8 cellular contexts compared by ENCODE assay signal in the genomic region with DNA sequence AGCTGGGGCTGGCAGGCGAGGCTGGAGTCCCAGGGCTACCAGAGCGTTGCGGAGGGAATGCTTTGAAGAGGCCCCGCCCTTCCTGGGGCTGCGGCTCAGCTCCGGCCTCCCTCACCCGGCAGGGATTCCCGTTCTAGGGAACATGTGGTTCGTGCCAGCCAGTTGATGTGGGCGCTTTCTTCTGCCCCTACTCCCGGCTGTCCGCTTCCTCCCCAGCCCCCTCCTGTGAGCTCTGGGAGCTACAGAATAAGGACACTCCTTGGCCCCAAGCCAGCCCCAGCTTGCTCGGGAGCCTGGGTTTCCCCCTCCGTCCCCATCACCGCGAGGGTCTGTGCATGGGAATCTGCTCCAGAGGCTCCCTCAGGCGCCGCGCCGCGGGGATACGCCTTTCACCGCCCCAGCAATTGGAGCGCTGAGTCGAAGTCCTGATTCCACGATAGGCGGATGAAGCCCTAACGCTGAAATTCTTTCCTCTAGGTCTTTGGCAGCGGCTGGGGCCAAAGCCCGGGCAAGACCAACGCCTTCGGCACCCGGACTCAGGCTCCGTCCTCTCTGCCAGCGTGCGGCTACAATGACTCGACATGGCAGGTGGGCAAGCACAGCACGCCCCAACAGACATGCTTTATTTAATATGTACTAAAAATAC.
DNase-seq lines count a peak whose midpoint lies in the region; ATAC-seq and TF ChIP-seq lines count a peak whose summit lies in the region.

No MANE protein-coding gene starts in this region.

- ATAC-seq in mucosa of descending colon = peak; percentile 79
- ATAC-seq in activated CD8-positive, alpha-beta T cell treated with anti-CD3 and anti-CD28 coated beads, Interleukin-2, amount 10 ng/mL, durations not matched to agents 7 days and 5 days = no peak
- ATAC-seq in GM19023 (IDR thresholded peaks at IDR 0.05; ENCODE audit: unreplicated experiment) = no peak
- ATAC-seq in GM18498 (IDR thresholded peaks at IDR 0.05; ENCODE audit: unreplicated experiment) = no peak
- ATAC-seq in GM21619 (IDR thresholded peaks at IDR 0.05; ENCODE audit: unreplicated experiment) = no peak

- no peak overlapping the region for H3K4me3 Mint-ChIP-seq in activated CD8-positive, alpha-beta T cell treated with anti-CD3 and anti-CD28 coated beads, Interleukin-2, amount 10 ng/mL, durations not matched to agents 7 days and 5 days

- peaks cover 59% of the 10 kb centered on the region for H3K4me1 ChIP-seq in OCI-LY7 (ENCODE audit: insufficient read depth, low read length, poor library complexity, severe bottlenecking)
- peaks cover 7% of the 10 kb centered on the region for H3K4me1 ChIP-seq in fibroblast of lung (ENCODE audit: control insufficient read depth, extremely low read depth, insufficient read depth, low read length)
- peaks cover 7% of the 10 kb centered on the region for H3K4me1 ChIP-seq in mucosa of descending colon (ENCODE audit: low read depth)

- H2AFZ ChIP-seq in OCI-LY7 (ENCODE audit: low read length) (peak overlapping the region; percentile 59), fibroblast of lung (ENCODE audit: low read length) (peak overlapping the region; percentile 89)

- CTCF ChIA-PET in OCI-LY7 (lab: Charles Lee; ENCODE audit: unreplicated experiment) = interaction anchor here (0.8 to 1.2 kb wide), 2 partner anchors 9 to 26 kb away, joined by 3 to 4 read pairs; no protein-coding TSS in a partner anchor
- CTCF ChIA-PET in activated CD8-positive, alpha-beta T cell treated with anti-CD3 and anti-CD28 coated beads, Interleukin-2, amount 10 ng/mL, durations not matched to agents 7 days and 5 days (lab: Charles Lee) = no interaction called here

- TF ChIP-seq CTCF in OCI-LY7 (conservative IDR thresholded peaks at IDR 0.05; ENCODE audit: low read length) (no peak), fibroblast of lung (conservative IDR thresholded peaks at IDR 0.05 in 1 of 2, IDR thresholded peaks at IDR 0.05 in 1 of 2; ENCODE audit: low read depth in 1 of 2, low read length in 2 of 2) (no peak), mucosa of descending colon (IDR thresholded peaks at IDR 0.05) (no peak)

- H3K9me2 ChIP-seq in OCI-LY7 (ENCODE audit: insufficient read depth, low read length) = no peaks in the 10 kb centered on the region

- peaks cover 6% of the 10 kb centered on the region; the same call in 1 of the 2 replicates for H3K9me3 ChIP-seq in OCI-LY7 (ENCODE audit: low read length)
- no peaks in the 10 kb centered on the region for H3K9me3 ChIP-seq in fibroblast of lung (ENCODE audit: control insufficient read depth, insufficient read depth, low read depth, low read length)
- H3K9me3 ChIP-seq in mucosa of descending colon = no peaks in the 10 kb centered on the region

- peaks cover 40% of the 10 kb centered on the region for H3K27me3 Mint-ChIP-seq in activated CD8-positive, alpha-beta T cell treated with anti-CD3 and anti-CD28 coated beads, Interleukin-2, amount 10 ng/mL, durations not matched to agents 7 days and 5 days (ENCODE audit: low read depth)

- POLR2A ChIA-PET in OCI-LY7 (lab: Charles Lee) = interaction anchor here (1.2 to 1.4 kb wide), 2 partner anchors 13 to 28 kb away, joined by 3 to 8 read pairs; no protein-coding TSS in a partner anchor
- POLR2A ChIA-PET in activated CD8-positive, alpha-beta T cell treated with anti-CD3 and anti-CD28 coated beads, Interleukin-2, amount 10 ng/mL, durations not matched to agents 7 days and 5 days (lab: Charles Lee) = no interaction called here

- no TSS peak for BruUV-seq in OCI-LY7 (replicated peaks; lab: Mats Ljungman, UMichigan)

- no peaks in the 10 kb centered on the region for H3K9me3 Mint-ChIP-seq in activated CD8-positive, alpha-beta T cell treated with anti-CD3 and anti-CD28 coated beads, Interleukin-2, amount 10 ng/mL, durations not matched to agents 7 days and 5 days (ENCODE audit: insufficient read depth)

- H3K4me2 ChIP-seq in OCI-LY7 (ENCODE audit: low read length) (peak overlapping the region; percentile 91), fibroblast of lung (ENCODE audit: extremely low read depth, insufficient read depth, low read length) (peak overlapping the region; percentile 20)

- DNase-seq in DMS53 treated with DMSO at 0.1 percent for 48 hours (lab: John Stamatoyannopoulos, UW; ENCODE audit: unreplicated experiment) = peak; percentile 48
- DNase-seq in OCI-LY7 (ENCODE audit: low spot score) = peak; percentile 86
- peak; percentile 59 to 63 for DNase-seq in fibroblast of lung (ENCODE audit: low read depth in 2 of 2)
- peak in 2 of 3 donors; percentile 27 to 44 for DNase-seq in mucosa of descending colon
- no peak for DNase-seq in activated CD8-positive, alpha-beta T cell treated with anti-CD3 and anti-CD28 coated beads, Interleukin-2, amount 10 ng/mL, durations not matched to agents 7 days and 5 days

- no peak overlapping the region for H3K27ac Mint-ChIP-seq in activated CD8-positive, alpha-beta T cell treated with anti-CD3 and anti-CD28 coated beads, Interleukin-2, amount 10 ng/mL, durations not matched to agents 7 days and 5 days

- H3K36me3 ChIP-seq in OCI-LY7 (ENCODE audit: insufficient read depth, low read length) (no peaks in the 10 kb centered on the region), fibroblast of lung (ENCODE audit: control insufficient read depth, insufficient read depth, low read length) (no peaks in the 10 kb centered on the region), mucosa of descending colon (ENCODE audit: low read depth) (no peaks in the 10 kb centered on the region)

- H3K36me3 Mint-ChIP-seq in activated CD8-positive, alpha-beta T cell treated with anti-CD3 and anti-CD28 coated beads, Interleukin-2, amount 10 ng/mL, durations not matched to agents 7 days and 5 days (ENCODE audit: low read depth) = no peaks in the 10 kb centered on the region

- H3K27ac ChIP-seq in OCI-LY7 (ENCODE audit: low read depth, low read length, poor library complexity, severe bottlenecking) (peak overlapping the region; percentile 83), fibroblast of lung (ENCODE audit: insufficient read depth, low read length) (no peak overlapping the region)

- H3K4me1 Mint-ChIP-seq in activated CD8-positive, alpha-beta T cell treated with anti-CD3 and anti-CD28 coated beads, Interleukin-2, amount 10 ng/mL, durations not matched to agents 7 days and 5 days (ENCODE audit: low read depth) = no peaks in the 10 kb centered on the region

- peak overlapping the region; percentile 52 for H3K9ac ChIP-seq in fibroblast of lung (ENCODE audit: insufficient read depth, low read length)

- intact Hi-C loops in OCI-LY7 (cut with micrococcal nuclease; ENCODE audit: unreplicated experiment) = loop anchor here (1.0 to 10.0 kb wide), 3 partner anchors 28 to 187 kb away; partner anchors contain the start of gene ZXDC
- intact Hi-C loops in mucosa of descending colon (cut with DNase I, micrococcal nuclease) = no loop called here

- H3K4me3 ChIP-seq in OCI-LY7 (ENCODE audit: low read depth, low read length, poor library complexity, severe bottlenecking) (peak overlapping the region; percentile 66), fibroblast of lung (replicated peaks in 1 of 4; ENCODE audit: control extremely low read depth in 1 of 4, insufficient read depth in 1 of 4, low read depth in 3 of 4, low read length in 4 of 4) (peak overlapping the region; percentile 1 to 52 (median 24)), mucosa of descending colon (no peak overlapping the region)

- no peaks in the 10 kb centered on the region for H4K20me1 ChIP-seq in OCI-LY7 (ENCODE audit: insufficient read depth, low read length)
- H4K20me1 ChIP-seq in fibroblast of lung (ENCODE audit: control insufficient read depth, extremely low read depth, insufficient read depth, low read length) = no peaks in the 10 kb centered on the region

- H3K79me2 ChIP-seq in OCI-LY7 (ENCODE audit: insufficient read depth, low read depth, low read length) = no peaks in the 10 kb centered on the region
- no peaks in the 10 kb centered on the region for H3K79me2 ChIP-seq in fibroblast of lung (ENCODE audit: control insufficient read depth, insufficient read depth, low read length)

- H3K27me3 ChIP-seq in fibroblast of lung (ENCODE audit: control insufficient read depth, insufficient read depth, low read length) = peaks cover 6% of the 10 kb centered on the region
